8 cellular contexts compared by ENCODE assay signal in the genomic region with DNA sequence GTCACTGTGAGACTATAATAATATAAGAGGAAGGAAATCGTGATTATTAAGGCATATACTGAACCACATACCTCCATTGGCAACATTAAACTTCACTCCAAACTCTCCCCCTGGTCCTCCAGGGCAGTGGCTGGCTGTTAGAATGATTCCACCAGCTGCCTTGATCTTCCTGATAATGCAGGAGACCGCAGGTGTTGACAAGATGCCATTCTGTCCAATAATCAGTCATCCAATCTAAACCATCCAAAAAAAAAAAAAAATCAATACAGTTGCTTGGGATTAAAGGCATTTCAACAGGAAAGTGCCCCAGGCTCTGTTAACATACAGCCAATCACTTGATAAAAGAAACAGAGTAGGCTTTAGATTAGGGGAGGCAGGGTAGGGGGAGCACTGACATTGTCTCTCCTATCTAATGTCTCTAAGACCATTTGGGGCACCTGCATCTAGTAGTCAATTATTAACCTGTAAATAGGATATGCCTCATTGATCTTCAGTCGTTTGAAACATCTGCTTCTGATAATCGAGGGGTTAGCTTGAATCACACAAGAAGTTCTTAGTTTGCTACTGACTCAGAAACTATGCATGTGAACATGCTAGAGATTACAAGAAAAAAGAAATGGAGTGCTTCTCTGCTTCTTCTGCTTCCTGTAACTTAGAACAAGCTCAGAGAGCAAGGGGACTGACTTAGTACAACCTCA.
A peak's percentile ranks its signal among the peaks of the same experiment; 100 is the strongest.
DNase-seq lines count a peak whose midpoint lies in the region; ATAC-seq, FAIRE-seq and TF ChIP-seq lines count a peak whose summit lies in the region.
"Not testable (repeated sequence)": the region's sequence is repeated elsewhere in the genome, so short reads cannot be mapped to it uniquely, and the experiment has no call there.

No MANE protein-coding gene starts in this region.

- not testable (repeated sequence) for H3K18ac ChIP-seq in IMR-90 (ENCODE audit: low read depth, low read length)

- not testable (repeated sequence) for H4K20me1 ChIP-seq in IMR-90 (ENCODE audit: insufficient read depth, low read length); HepG2 (ENCODE audit: insufficient read depth, low read length)

- CTCF ChIA-PET in IMR-90 (lab: Yijun Ruan, JAX); HepG2 (lab: Yijun Ruan, JAX; ENCODE audit: low intra/inter-chr PET ratio, low total read pairs): not testable (repeated sequence)

- ATAC-seq in GM18505 (IDR thresholded peaks at IDR 0.05; ENCODE audit: unreplicated experiment) (peak; percentile 83), GM19043 (IDR thresholded peaks at IDR 0.05; ENCODE audit: low read depth, unreplicated experiment) (peak; percentile 89), GM21423 (IDR thresholded peaks at IDR 0.05; ENCODE audit: unreplicated experiment) (peak; percentile 89), HG02623 (IDR thresholded peaks at IDR 0.05; ENCODE audit: unreplicated experiment) (peak; percentile 73), HG02973 (IDR thresholded peaks at IDR 0.05; ENCODE audit: unreplicated experiment) (peak; percentile 60), HG03196 (IDR thresholded peaks at IDR 0.05; ENCODE audit: unreplicated experiment) (peak; percentile 82), IMR-90 (ENCODE audit: low read depth) (peak; percentile 87), HepG2 (peak; percentile 75)

- TF ChIP-seq EP300 in HepG2 (IDR thresholded peaks at IDR 0.05; ENCODE audit: low read depth in 2 of 2, low read length in 2 of 2); HepG2 (CRISPR knock-in tag; IDR thresholded peaks at IDR 0.05; ENCODE audit: borderline replicate concordance): not testable (repeated sequence)

- BruUV-seq in IMR-90 (replicated peaks; lab: Mats Ljungman, UMichigan); HepG2 (replicated peaks; lab: Mats Ljungman, UMichigan): not testable (repeated sequence)

- H2BK120ac ChIP-seq in IMR-90 (ENCODE audit: low read depth, low read length), result not testable (repeated sequence)

- not testable (repeated sequence) for TF ChIP-seq POLR2A in GM18505 (IDR thresholded peaks at IDR 0.05; ENCODE audit: borderline replicate concordance, extremely low read depth, insufficient read depth, insufficient read length); IMR-90 (IDR thresholded peaks at IDR 0.05; ENCODE audit: low read depth, low read length); HepG2 (IDR thresholded peaks at IDR 0.05; ENCODE audit: insufficient read depth in 1 of 2, low read depth in 2 of 2, low read length in 2 of 2)

- not testable (repeated sequence) for H3K79me1 ChIP-seq in IMR-90 (ENCODE audit: low read depth in 1 of 2, low read length in 2 of 2)

- POLR2A ChIA-PET in IMR-90 (lab: Charles Lee; ENCODE audit: unreplicated experiment); HepG2 (lab: Yijun Ruan, JAX): not testable (repeated sequence)

- not testable (repeated sequence) for H4K91ac ChIP-seq in IMR-90 (ENCODE audit: insufficient read depth, low read depth, low read length)

- not testable (repeated sequence) for TF ChIP-seq CTCF in IMR-90 (conservative IDR thresholded peaks at IDR 0.05; ENCODE audit: low read depth, low read length); HepG2 (CRISPR knock-in tag; IDR thresholded peaks at IDR 0.05)

- H3K56ac ChIP-seq in IMR-90 (ENCODE audit: extremely low read depth, insufficient read depth, low read length), result not testable (repeated sequence)

- not testable (repeated sequence) for H2AK5ac ChIP-seq in IMR-90 (ENCODE audit: low read depth, low read length)

- H3K9me3 ChIP-seq in IMR-90 (ENCODE audit: control insufficient read depth, insufficient read depth, low read length); HepG2 (ENCODE audit: low read length): not testable (repeated sequence)

- not testable (repeated sequence) for H3K4ac ChIP-seq in IMR-90 (ENCODE audit: low read depth, low read length)

- not testable (repeated sequence) for H3K36me3 ChIP-seq in IMR-90 (ENCODE audit: control insufficient read depth, insufficient read depth, low read length); HepG2 (replicated peaks in 1 of 2; ENCODE audit: control insufficient read depth in 1 of 2, insufficient read depth in 2 of 2, low read length in 2 of 2)

- H3K4me1 ChIP-seq in IMR-90 (ENCODE audit: control insufficient read depth, insufficient read depth, low read length); HepG2 (ENCODE audit: insufficient read depth, low read length): not testable (repeated sequence)

- not testable (repeated sequence) for H2BK20ac ChIP-seq in IMR-90 (ENCODE audit: low read depth, low read length)

- FAIRE-seq in HepG2 (lab: Jason Lieb, UNC), result not testable (repeated sequence)

- not testable (repeated sequence) for H3K14ac ChIP-seq in IMR-90 (replicated peaks; ENCODE audit: low read depth, low read length)

- not testable (repeated sequence) for H3K27ac ChIP-seq in IMR-90 (ENCODE audit: insufficient read depth, low read length); HepG2 (ENCODE audit: extremely low read length, insufficient read depth, low read length)

- not testable (repeated sequence) for H3K4me3 ChIP-seq in IMR-90 (ENCODE audit: insufficient read depth, low read depth, low read length); HepG2 (replicated peaks in 1 of 3; ENCODE audit: insufficient read depth in 1 of 3, low read depth in 2 of 3, low read length in 3 of 3)

- H4K8ac ChIP-seq in IMR-90 (ENCODE audit: low read depth in 2 of 2, low read length in 2 of 2), result not testable (repeated sequence)

- not testable (repeated sequence) for H2AK9ac ChIP-seq in IMR-90 (replicated peaks; ENCODE audit: low read depth, low read length, poor library complexity)

- H2BK5ac ChIP-seq in IMR-90 (ENCODE audit: low read depth, low read length, poor library complexity, severe bottlenecking), result not testable (repeated sequence)

- H2AFZ ChIP-seq in IMR-90 (replicated peaks; ENCODE audit: low read length, poor library complexity); HepG2 (ENCODE audit: low read length): not testable (repeated sequence)

- in situ Hi-C loops in IMR-90 (cut with MboI; ENCODE audit: low sequenced_read_pairs); HepG2 (cut with HindIII; ENCODE audit: extremely low pct_ligation_motif_present, low pct_unique_long_range_greater_than_20kb): not testable (repeated sequence)

- not testable (repeated sequence) for H3K9ac ChIP-seq in IMR-90 (ENCODE audit: low read depth, low read length); HepG2 (ENCODE audit: insufficient read depth, low read depth, low read length)

- not testable (repeated sequence) for H3K4me2 ChIP-seq in IMR-90 (ENCODE audit: low read depth, low read length); HepG2 (ENCODE audit: low read depth, low read length)

- H3K27me3 ChIP-seq in IMR-90 (ENCODE audit: control insufficient read depth, insufficient read depth, low read length); HepG2 (ENCODE audit: control insufficient read depth in 1 of 2, insufficient read depth in 2 of 2, low read length in 2 of 2): not testable (repeated sequence)

- TF ChIP-seq RAD21 in IMR-90 (IDR thresholded peaks at IDR 0.05; ENCODE audit: low read length); HepG2 (CRISPR knock-in tag; IDR thresholded peaks at IDR 0.05): not testable (repeated sequence)

- not testable (repeated sequence) for H4K5ac ChIP-seq in IMR-90 (ENCODE audit: low read depth, low read length)

- not testable (repeated sequence) for H3K79me2 ChIP-seq in HepG2 (ENCODE audit: insufficient read depth, low read length)

- dilution Hi-C loops in IMR-90 (cut with HindIII; ENCODE audit: low sequenced_read_pairs, unreplicated experiment), result not testable (repeated sequence)

- WGBS in IMR-90 (ENCODE audit: extremely low coverage in 2 of 2, insufficient read length in 1 of 2), 2 experiments, result no CpG with 5 or more reads among the region's 4 CpGs
- whole genome bisulfite sequencing in HepG2 (ENCODE audit: low lambda C conversion rate), result 0% methylated on average over 4 of the region's 4 CpGs

- not testable (repeated sequence) for H2BK15ac ChIP-seq in IMR-90 (ENCODE audit: low read depth, low read length)

- DNase-seq in IMR-90; HepG2 (ENCODE audit: low spot score): not testable (repeated sequence)

- H3K9me1 ChIP-seq in IMR-90 (ENCODE audit: insufficient read depth, low read length), result not testable (repeated sequence)

- H3K23ac ChIP-seq in IMR-90 (ENCODE audit: low read depth, low read length), result not testable (repeated sequence)

- intact Hi-C loops in IMR-90 (cut with micrococcal nuclease); HepG2 (cut with micrococcal nuclease; ENCODE audit: unreplicated experiment): not testable (repeated sequence)

TF ChIP-seq in HepG2, 621 proteins besides CTCF, POLR2A, EP300 and RAD21 (continues in another document):
- 0 out of 2 replicates have a peak, but pooled peaks have one; percentile 14 for TF ChIP-seq ONECUT2 (CRISPR knock-in tag; IDR thresholded peaks at IDR 0.05)
